In the genomic region with DNA sequence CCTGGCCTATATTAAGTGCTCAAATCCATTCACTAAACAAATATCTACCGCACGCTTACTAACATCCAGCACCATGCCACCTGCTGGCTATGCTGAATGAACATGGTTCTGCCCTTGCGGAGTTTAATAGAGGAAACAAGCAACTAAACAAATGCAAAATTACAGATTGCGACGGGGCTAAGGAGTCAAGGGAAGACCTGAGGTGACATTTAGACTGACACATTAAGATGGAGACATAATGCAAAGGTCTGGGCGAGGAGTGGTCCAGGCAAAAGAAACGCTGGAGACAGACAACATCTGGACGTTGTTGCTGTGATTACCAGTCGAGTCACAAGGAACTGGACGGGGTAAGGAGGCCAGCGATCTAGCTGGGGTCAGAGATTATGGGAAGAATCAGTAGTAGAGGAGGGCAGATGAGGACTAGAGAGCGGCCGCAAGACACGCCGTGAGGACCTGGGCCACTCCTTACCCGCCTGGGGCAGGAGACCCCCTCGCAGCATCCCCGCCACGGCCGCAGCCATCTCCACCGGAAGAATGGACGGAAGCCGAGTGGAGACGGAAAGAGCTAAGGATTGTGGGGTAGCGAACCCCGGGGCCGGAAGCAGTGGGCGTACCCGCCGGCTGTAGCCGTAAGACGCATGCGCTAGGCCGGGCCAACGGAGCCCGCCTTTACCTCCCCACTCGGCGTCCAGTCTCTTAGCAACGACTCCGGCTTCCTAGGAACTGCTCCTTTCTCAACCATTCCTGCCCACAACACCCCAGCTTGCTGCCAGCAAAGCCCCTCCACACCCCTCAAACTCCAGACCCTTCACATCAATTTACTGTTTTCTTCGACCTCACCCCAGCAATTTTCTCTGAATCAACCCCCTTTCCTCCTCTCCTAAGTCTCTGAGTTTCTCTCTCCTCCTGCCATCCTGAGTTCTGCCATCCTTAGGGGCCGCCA, we compare ENCODE assay signal across 8 cellular contexts. TPM values are rescaled to one million over a fixed set of nuclear protein-coding genes. Genes with fewer than 3 reads are reported as not detected.
DNase-seq lines count a peak whose midpoint lies in the region; ATAC-seq, FAIRE-seq and TF ChIP-seq lines count a peak whose summit lies in the region.

A gene with protein sequence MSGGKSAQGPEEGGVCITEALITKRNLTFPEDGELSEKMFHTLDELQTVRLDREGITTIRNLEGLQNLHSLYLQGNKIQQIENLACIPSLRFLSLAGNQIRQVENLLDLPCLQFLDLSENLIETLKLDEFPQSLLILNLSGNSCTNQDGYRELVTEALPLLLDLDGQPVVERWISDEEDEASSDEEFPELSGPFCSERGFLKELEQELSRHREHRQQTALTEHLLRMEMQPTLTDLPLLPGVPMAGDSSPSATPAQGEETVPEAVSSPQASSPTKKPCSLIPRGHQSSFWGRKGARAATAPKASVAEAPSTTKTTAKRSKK (plus strand): TSS at position 680 of the 943 bp plus-strand sequence. CDS start 320 bp downstream, outside the sequence.
Gene MRPL10 (minus strand): TSS at position 551 of the 943 bp plus-strand sequence. CDS start 30 bp downstream, at position 521.

- peak within 1 kb of the TSS; percentile 96 for H3K4me3 Mint-ChIP-seq in activated naive CD8-positive, alpha-beta T cell treated with anti-CD3 and anti-CD28 coated beads for 36 hours

- peak; percentile 91 for ATAC-seq in HG02623 (IDR thresholded peaks at IDR 0.05; ENCODE audit: unreplicated experiment)
- ATAC-seq in Right ventricle myocardium superior (ENCODE audit: poor library complexity): peak; percentile 98
- peak; percentile 97 to 99 (median 98) for ATAC-seq in pancreas

- DNase-seq in GM12865 (ENCODE audit: low read depth) (peak; percentile 94), NCI-H1105 (lab: John Stamatoyannopoulos, UW) (peak; percentile 90), SKM-1 (lab: John Stamatoyannopoulos, UW; ENCODE audit: unreplicated experiment) (peak; percentile 96), Right ventricle myocardium superior (peak; percentile 96), pancreas (peak; percentile 91 to 97 (median 94)), tibial nerve (ENCODE audit: low spot score in 2 of 2) (peak; percentile 74 to 88)
- peak; percentile 94 for DNase-seq in activated naive CD8-positive, alpha-beta T cell treated with anti-CD3 and anti-CD28 coated beads for 36 hours

- H3K27me3 ChIP-seq in pancreas (no peaks in the 10 kb centered on the region), tibial nerve (no peaks in the 10 kb centered on the region)

- TF ChIP-seq CTCF in GM12865 (IDR thresholded peaks at IDR 0.05; ENCODE audit: insufficient read depth, low read depth, low read length, missing control alignments): no peak
- no peak for TF ChIP-seq CTCF in pancreas (IDR thresholded peaks at IDR 0.05)
- TF ChIP-seq CTCF in tibial nerve (IDR thresholded peaks at IDR 0.05): peak in 2 of 5 experiments; percentile 16 to 49

- H3K9me3 ChIP-seq in pancreas: no peaks in the 10 kb centered on the region
- H3K9me3 ChIP-seq in tibial nerve: no peaks in the 10 kb centered on the region

- peak; percentile 36 to 70 for TF ChIP-seq POLR2A in tibial nerve (IDR thresholded peaks at IDR 0.05)

- peaks cover 3% of the 10 kb centered on the region for H3K27me3 Mint-ChIP-seq in activated naive CD8-positive, alpha-beta T cell treated with anti-CD3 and anti-CD28 coated beads for 36 hours

- H3K4me3 ChIP-seq in GM12865 (ENCODE audit: low read depth, low read length): peak within 1 kb of the TSS; percentile 81
- H3K4me3 ChIP-seq in pancreas: peak within 1 kb of the TSS; percentile 60 to 97 (median 76)
- H3K4me3 ChIP-seq in tibial nerve: peak within 1 kb of the TSS; percentile 73 to 86 (median 74)

- peak within 1 kb of the TSS; percentile 29 to 70 (median 53) for H3K27ac ChIP-seq in pancreas
- peak within 1 kb of the TSS; percentile 7 to 87 (median 74) for H3K27ac ChIP-seq in tibial nerve

- 0% methylated on average over 37 to 42 of the region's 42 CpGs for WGBS in pancreas, 2 donors
- 0 to 1% methylated on average over 39 to 41 of the region's 42 CpGs for WGBS in tibial nerve, 2 donors

- intact Hi-C loops in Right ventricle myocardium superior (cut with DNase I): no loop called here
- intact Hi-C loops in pancreas (cut with DNase I): no loop called here

- H3K9me3 Mint-ChIP-seq in activated naive CD8-positive, alpha-beta T cell treated with anti-CD3 and anti-CD28 coated beads for 36 hours: no peaks in the 10 kb centered on the region

- FAIRE-seq in pancreas (lab: Jason Lieb, UNC): no peak

- H3K36me3 ChIP-seq in pancreas (peaks cover 0 to 14% (median 11%) of the 10 kb centered on the region in 3 donors), tibial nerve (peaks cover 0 to 40% (median 8%) of the 10 kb centered on the region in 3 donors)

- H3K4me1 Mint-ChIP-seq in activated naive CD8-positive, alpha-beta T cell treated with anti-CD3 and anti-CD28 coated beads for 36 hours: peaks cover 24% of the 10 kb centered on the region

- peaks cover 12% of the 10 kb centered on the region for H3K36me3 Mint-ChIP-seq in activated naive CD8-positive, alpha-beta T cell treated with anti-CD3 and anti-CD28 coated beads for 36 hours

- TF ChIP-seq EP300 in tibial nerve (IDR thresholded peaks at IDR 0.05): peak; percentile 90 to 98

- H3K4me1 ChIP-seq in pancreas (peaks cover 0 to 11% (median 10%) of the 10 kb centered on the region in 3 donors), tibial nerve (peaks cover 0 to 29% (median 19%) of the 10 kb centered on the region in 4 donors)

- peak within 1 kb of the TSS; percentile 84 for H3K27ac Mint-ChIP-seq in activated naive CD8-positive, alpha-beta T cell treated with anti-CD3 and anti-CD28 coated beads for 36 hours

RNA-seq across cellular contexts. Expression of the first gene that starts in this region (rescaled TPM):
- under 1 TPM; 0.46 to 0.68 TPM for total RNA-seq in activated naive CD8-positive, alpha-beta T cell treated with anti-CD3 and anti-CD28 coated beads for 36 hours
- 0.19 TPM for total RNA-seq in Right ventricle myocardium superior
- total RNA-seq in pancreas: under 1 TPM; 0.14 to 0.66 (median 0.38) TPM
- polyA plus RNA-seq in pancreas: 1 to 10 TPM in 1 of 2 donors, under 1 TPM in 1; 0.73 to 1.8 TPM
- under 1 TPM in 1 of 4 donors, not detected in 3; 0.60 TPM for total RNA-seq in tibial nerve

RNA-seq across cellular contexts. Expression of gene MRPL10, which starts in this region (rescaled TPM):
- 10 to 100 TPM; 70.0 to 75.2 TPM for total RNA-seq in activated naive CD8-positive, alpha-beta T cell treated with anti-CD3 and anti-CD28 coated beads for 36 hours
- 53.5 TPM for total RNA-seq in Right ventricle myocardium superior
- 10 to 100 TPM; 16.8 to 35.2 (median 25.1) TPM for total RNA-seq in pancreas
- polyA plus RNA-seq in pancreas: 10 to 100 TPM; 18.3 to 23.2 TPM
- total RNA-seq in tibial nerve: 10 to 100 TPM; 23.4 to 33.4 (median 29.9) TPM

Comparison
In these comparisons a context has a peak if more than half of its experiments do, and no peak if none do; other contexts are left out.
1. Peak in every context shown above with its lines: DNase-seq, ATAC-seq, H3K4me3 ChIP-seq and H3K27ac ChIP-seq.